In genomic region chr1:154992721-154993571, GRCh38 we compare ENCODE assay signal across 8 cellular contexts. TPM values are rescaled to one million over a fixed set of nuclear protein-coding genes. Genes with fewer than 3 reads are reported as not detected.
DNase-seq lines count a peak whose midpoint lies in the region; TF ChIP-seq lines count a peak whose summit lies in the region.
"Had no signal": no experiment of that assay in that cellular context is flagged by ENCODE, and none has a peak within 500 bp of the region (broad histone marks: within the 10 kb centered on the region; RNA-seq: fewer than 3 reads in every experiment).

No MANE protein-coding gene starts in this region.

- H3K9me3 Mint-ChIP-seq in mesothelial cell of epicardium = no peaks in the 10 kb centered on the region

- H3K79me1 ChIP-seq in neuronal stem cell (ENCODE audit: low read depth, low read length) = peaks cover 5% of the 10 kb centered on the region

- no peaks in the 10 kb centered on the region for H3K9me2 ChIP-seq in SU-DHL-6 (replicated peaks; ENCODE audit: insufficient read depth, low read length)

- peak overlapping the region; percentile 1 for H2AK5ac ChIP-seq in neuronal stem cell (ENCODE audit: low read depth, low read length)

- no peak overlapping the region for H3K14ac ChIP-seq in neuronal stem cell (ENCODE audit: low read length)

- DNase-seq in NCI-H2171 treated with DMSO at 0.1 percent for 48 hours (lab: John Stamatoyannopoulos, UW) (peak; percentile 28), NCI-H2171 (lab: John Stamatoyannopoulos, UW) (no peak), neuronal stem cell (ENCODE audit: low spot score) (no peak), NCI-H2029 (lab: John Stamatoyannopoulos, UW) (no peak), mesothelial cell of epicardium (ENCODE audit: low spot score in 2 of 2, unreplicated experiment in 2 of 2) (no peak)
- DNase-seq: activated CD4-positive, alpha-beta T cell treated with anti-CD3 and anti-CD28 coated beads for 4 hours; heart right ventricle had no signal

- H2BK12ac ChIP-seq in neuronal stem cell (ENCODE audit: low read length) = no peak overlapping the region

- H3K27ac Mint-ChIP-seq in mesothelial cell of epicardium = no peak overlapping the region

- H3K4ac ChIP-seq in neuronal stem cell (ENCODE audit: low read length) = no peak overlapping the region

- peaks cover 9% of the 10 kb centered on the region for H3K36me3 Mint-ChIP-seq in mesothelial cell of epicardium

- no peak overlapping the region for H3K27ac ChIP-seq in SU-DHL-6 (ENCODE audit: low read depth, low read length)
- peak overlapping the region; percentile 6 for H3K27ac ChIP-seq in neuronal stem cell (replicated peaks; ENCODE audit: low read length)
- H3K27ac ChIP-seq: heart right ventricle had no signal

- no peak overlapping the region for H3K4me3 Mint-ChIP-seq in mesothelial cell of epicardium

- H3K9me3 ChIP-seq in SU-DHL-6 (ENCODE audit: insufficient read depth, low read length) = no peaks in the 10 kb centered on the region
- no peaks in the 10 kb centered on the region for H3K9me3 ChIP-seq in neuronal stem cell (replicated peaks in 1 of 2; ENCODE audit: control insufficient read depth in 2 of 2, insufficient read depth in 1 of 2, low read depth in 1 of 2, low read length in 2 of 2)
- H3K9me3 ChIP-seq: heart right ventricle had no signal

- H3K9ac ChIP-seq in SU-DHL-6 (ENCODE audit: low read length) (no peak overlapping the region), neuronal stem cell (ENCODE audit: low read depth, low read length, poor library complexity) (no peak overlapping the region)

- H4K20me1 ChIP-seq in SU-DHL-6 (ENCODE audit: low read depth, low read length) = no peaks in the 10 kb centered on the region; the same call in 1 of the 2 replicates

- H3K4me2 ChIP-seq in SU-DHL-6 (ENCODE audit: low read depth, low read length, poor library complexity, severe bottlenecking) = no peak overlapping the region
- H3K4me2 ChIP-seq in neuronal stem cell (ENCODE audit: insufficient read depth, low read length, poor library complexity, severe bottlenecking) = no peak overlapping the region

- no CpG with 5 or more reads among the region's 14 CpGs for WGBS in neuronal stem cell (ENCODE audit: extremely low coverage in 2 of 2, insufficient read length in 2 of 2, insufficient replicate concordance in 1 of 2), 2 donors

- no peak overlapping the region for H3K23ac ChIP-seq in neuronal stem cell (ENCODE audit: low read depth, low read length, poor library complexity)

- H3K36me3 ChIP-seq in SU-DHL-6 (ENCODE audit: low read length) = no peaks in the 10 kb centered on the region
- peaks cover 31 to 47% of the 10 kb centered on the region in 2 donors for H3K36me3 ChIP-seq in neuronal stem cell (replicated peaks in 1 of 2; ENCODE audit: control insufficient read depth in 2 of 2, insufficient read depth in 2 of 2, low read length in 2 of 2)

- TF ChIP-seq CTCF in SU-DHL-6 (IDR thresholded peaks at IDR 0.05; ENCODE audit: insufficient read depth, low read length, poor library complexity, severe bottlenecking) (peak; percentile 18), mesothelial cell of epicardium (IDR thresholded peaks at IDR 0.05; ENCODE audit: unreplicated experiment) (no peak)

- no peak overlapping the region for H2BK120ac ChIP-seq in neuronal stem cell (ENCODE audit: low read depth, low read length)

- H2BK15ac ChIP-seq in neuronal stem cell (ENCODE audit: low read length) = no peak overlapping the region

- H4K91ac ChIP-seq in neuronal stem cell (ENCODE audit: low read depth, low read length, poor library complexity) = no peak overlapping the region

- no peaks in the 10 kb centered on the region for H3K79me2 ChIP-seq in SU-DHL-6 (ENCODE audit: insufficient read depth, low read length)

- no peak overlapping the region for H4K8ac ChIP-seq in neuronal stem cell (ENCODE audit: low read depth, low read length)

- H3K27me3 ChIP-seq in SU-DHL-6 (ENCODE audit: low read length) = no peaks in the 10 kb centered on the region
- peaks cover 0 to 2% (median 0%) of the 10 kb centered on the region in 3 experiments for H3K27me3 ChIP-seq in neuronal stem cell (ENCODE audit: control insufficient read depth in 3 of 3, insufficient read depth in 3 of 3, low read depth in 1 of 3, low read length in 3 of 3)
- H3K27me3 ChIP-seq: heart right ventricle had no signal

- peak overlapping the region; percentile 1 for H3K18ac ChIP-seq in neuronal stem cell (ENCODE audit: low read length)

- H3K4me1 Mint-ChIP-seq in mesothelial cell of epicardium = peaks cover 2% of the 10 kb centered on the region

- no peak overlapping the region for H2BK5ac ChIP-seq in neuronal stem cell (ENCODE audit: low read length)

- peaks cover 6% of the 10 kb centered on the region in 2 donors for H3K4me1 ChIP-seq in neuronal stem cell (ENCODE audit: control insufficient read depth in 2 of 2, insufficient read depth in 1 of 2, low read depth in 1 of 2, low read length in 2 of 2)

- H2AFZ ChIP-seq in SU-DHL-6 (ENCODE audit: low read depth, low read length, severe bottlenecking) (no peak overlapping the region), neuronal stem cell (ENCODE audit: low read length) (no peak overlapping the region)

- peaks cover 5% of the 10 kb centered on the region; the same call in 1 of the 2 replicates for H3F3A ChIP-seq in SU-DHL-6 (ENCODE audit: insufficient read depth)

- H3K4me3 ChIP-seq in SU-DHL-6 (ENCODE audit: insufficient read depth, low read length, poor library complexity, severe bottlenecking) = no peak overlapping the region
- no peak overlapping the region for H3K4me3 ChIP-seq in neuronal stem cell (ENCODE audit: low read length in 2 of 2)
- H3K4me3 ChIP-seq: heart right ventricle had no signal

- H3K27me3 Mint-ChIP-seq in mesothelial cell of epicardium (ENCODE audit: low read depth) = no peaks in the 10 kb centered on the region

RNA-seq across cellular contexts. Expression of gene LENEP, which starts 0.4 kb away (rescaled TPM):
- not detected for polyA plus RNA-seq in neuronal stem cell (2013, experiment 1 of 2)
- polyA plus RNA-seq in neuronal stem cell (2013, experiment 2 of 2) = 0.10 TPM
- 0.49 to 1.3 TPM (median 0.87 TPM) in 3 replicates for total RNA-seq in mesothelial cell of epicardium
- total RNA-seq: heart right ventricle had no signal
- polyA plus RNA-seq: heart right ventricle had no signal

RNA-seq across cellular contexts. Expression of gene ZBTB7B, which starts 9.7 kb away (rescaled TPM):
- 5.5 TPM for polyA plus RNA-seq in neuronal stem cell (2013, experiment 1 of 2)
- 5.6 TPM for polyA plus RNA-seq in neuronal stem cell (2013, experiment 2 of 2)
- total RNA-seq in mesothelial cell of epicardium = 19.9 to 21.7 TPM (median 21.7 TPM) in 3 replicates

RNA-seq across cellular contexts. Expression of gene FLAD1, which starts 9.8 kb away (rescaled TPM):
- polyA plus RNA-seq in neuronal stem cell (2013, experiment 1 of 2) = 42.3 TPM
- polyA plus RNA-seq in neuronal stem cell (2013, experiment 2 of 2) = 41.1 TPM
- total RNA-seq in mesothelial cell of epicardium = 46.8 to 49.6 TPM (median 48.3 TPM) in 3 replicates

RNA-seq across cellular contexts. Expression of gene CKS1B, which starts 18.5 kb away (rescaled TPM):
- 629 TPM for polyA plus RNA-seq in neuronal stem cell (2013, experiment 1 of 2)
- polyA plus RNA-seq in neuronal stem cell (2013, experiment 2 of 2) = 633 TPM
- 64.0 to 70.9 TPM (median 68.2 TPM) in 3 replicates for total RNA-seq in mesothelial cell of epicardium

RNA-seq across cellular contexts. Expression of gene SHC1, which starts 22.4 kb away (rescaled TPM):
- 95.8 TPM for polyA plus RNA-seq in neuronal stem cell (2013, experiment 1 of 2)
- polyA plus RNA-seq in neuronal stem cell (2013, experiment 2 of 2) = 97.1 TPM
- total RNA-seq in mesothelial cell of epicardium = 115 to 132 TPM (median 117 TPM) in 3 replicates
